ENCODE assay signal across 37 cellular contexts in genomic region chr4:73414936-73415271, GRCh38. TPM values are rescaled to one million over a fixed set of nuclear protein-coding genes. Genes with fewer than 3 reads are reported as not detected.
"Had no signal": no experiment of that assay in that cellular context is flagged by ENCODE, and none has a peak within 500 bp of the region (broad histone marks: within the 10 kb centered on the region; RNA-seq: fewer than 3 reads in every experiment).

No MANE protein-coding gene starts in this region.

- H3K27me3 ChIP-seq: adrenal gland, body of pancreas, cardiac muscle cell, colonic mucosa, esophagus squamous epithelium, gastroesophageal sphincter, hepatocyte had no signal

- H3K4me1 ChIP-seq: adrenal gland, colonic mucosa, esophagus squamous epithelium, gastroesophageal sphincter, heart right ventricle had no signal

- H3K36me3 ChIP-seq: adrenal gland, cardiac muscle cell, colonic mucosa, esophagus squamous epithelium, gastroesophageal sphincter, heart right ventricle, WERI-Rb-1 had no signal

- H3K27ac ChIP-seq: adrenal gland, body of pancreas, cardiac muscle cell, colonic mucosa, epithelial cell of prostate, esophagus squamous epithelium, gastroesophageal sphincter, heart right ventricle, hepatocyte, WERI-Rb-1 had no signal

- H3K27me3 Mint-ChIP-seq: activated B cell treated with CpG ODN at 0.5 μM for 24 hours; activated CD8-positive, alpha-beta T cell treated with anti-CD3 and anti-CD28 coated beads for 36 hours; activated naive CD8-positive, alpha-beta T cell; activated T-helper 17 cell treated with anti-CD3 and anti-CD28 coated beads, Interleukin-2, amount 50 U/mL, for 72 hours had no signal

- H3K4me3 Mint-ChIP-seq: activated B cell treated with CpG ODN at 0.5 μM for 24 hours; activated CD8-positive, alpha-beta T cell treated with anti-CD3 and anti-CD28 coated beads for 36 hours; activated naive CD8-positive, alpha-beta T cell; activated T-cell treated with anti-CD3 and anti-CD28 coated beads, Interleukin-2, amount 50 U/mL, for 4 hours; activated T-helper 17 cell treated with anti-CD3 and anti-CD28 coated beads, Interleukin-2, amount 50 U/mL, for 72 hours; T-helper 1 cell treated with Interleukin-12 subunit alpha and Interleukin-12 subunit beta and Interleukin-4 antibody, amounts not matched to agents 30 μg/mL and 1 μg/mL, for 36 hours had no signal

- ATAC-seq: activated CD4-positive, CD25-positive, alpha-beta regulatory T cell treated with anti-CD3 and anti-CD28 coated beads, Interleukin-2, amount 50 U/mL, for 24 hours; activated CD8-positive, alpha-beta T cell treated with anti-CD3 and anti-CD28 coated beads for 36 hours; activated T-cell treated with anti-CD3 and anti-CD28 coated beads, Interleukin-2, amount 50 U/mL, for 4 hours; activated T-helper 17 cell treated with anti-CD3 and anti-CD28 coated beads, Interleukin-2, amount 50 U/mL, for 72 hours; body of pancreas; gastroesophageal sphincter; heart right ventricle had no signal

- H3K36me3 Mint-ChIP-seq: activated naive CD8-positive, alpha-beta T cell had no signal

- DNase-seq: activated B cell treated with CpG ODN at 0.5 μM for 24 hours; activated CD4-positive, alpha-beta T cell treated with anti-CD3 and anti-CD28 coated beads for 48 hours; activated CD4-positive, alpha-beta T cell treated with anti-CD3 and anti-CD28 coated beads, Interleukin-2, amount 50 U/mL, for 1 hour; activated CD4-positive, alpha-beta T cell treated with anti-CD3 and anti-CD28 coated beads, Interleukin-2, amount 50 U/mL, for 48 hours; activated CD8-positive, alpha-beta memory T cell treated with anti-CD3 and anti-CD28 coated beads for 24 hours; activated CD8-positive, alpha-beta T cell treated with anti-CD3 and anti-CD28 coated beads for 36 hours; activated effector memory CD4-positive, alpha-beta T cell treated with Interleukin-2 at 50 U/mL for 16 hours; activated gamma-delta T cell treated with Interleukin-2 at 50 U/mL for 16 hours; activated naive CD4-positive, alpha-beta T cell treated with anti-CD3 and anti-CD28 coated beads, Interleukin-2, amount 50 U/mL, for 16 hours; activated naive CD4-positive, alpha-beta T cell treated with Interleukin-2 at 50 U/mL for 16 hours; activated T-cell treated with anti-CD3 and anti-CD28 coated beads, Interleukin-2, amount 50 U/mL, for 4 hours; adrenal gland; amygdala; aorta; body of pancreas; central memory CD4-positive, alpha-beta T cell; cerebellar nuclear complex; colonic mucosa; effector CD8-positive, alpha-beta T cell; esophagus squamous epithelium; foreskin melanocyte; heart right ventricle; T-helper 9 cell; WERI-Rb-1 had no signal

- H3K27ac Mint-ChIP-seq: activated B cell treated with CpG ODN at 0.5 μM for 24 hours; activated CD8-positive, alpha-beta T cell treated with anti-CD3 and anti-CD28 coated beads for 36 hours; activated naive CD8-positive, alpha-beta T cell; activated T-helper 17 cell treated with anti-CD3 and anti-CD28 coated beads, Interleukin-2, amount 50 U/mL, for 72 hours; T-helper 1 cell treated with Interleukin-12 subunit alpha and Interleukin-12 subunit beta and Interleukin-4 antibody, amounts not matched to agents 30 μg/mL and 1 μg/mL, for 36 hours had no signal

- H3K4me3 ChIP-seq: adrenal gland, body of pancreas, cardiac muscle cell, colonic mucosa, esophagus squamous epithelium, gastroesophageal sphincter, heart right ventricle, hepatocyte had no signal

- H3K4me1 Mint-ChIP-seq: activated B cell treated with CpG ODN at 0.5 μM for 24 hours; activated T-helper 17 cell treated with anti-CD3 and anti-CD28 coated beads, Interleukin-2, amount 50 U/mL, for 72 hours had no signal

- H3K9me3 Mint-ChIP-seq: activated B cell treated with CpG ODN at 0.5 μM for 24 hours; activated CD8-positive, alpha-beta T cell treated with anti-CD3 and anti-CD28 coated beads for 36 hours; activated T-cell treated with anti-CD3 and anti-CD28 coated beads, Interleukin-2, amount 50 U/mL, for 4 hours; activated T-helper 17 cell treated with anti-CD3 and anti-CD28 coated beads, Interleukin-2, amount 50 U/mL, for 72 hours; T-helper 1 cell treated with Interleukin-12 subunit alpha and Interleukin-12 subunit beta and Interleukin-4 antibody, amounts not matched to agents 30 μg/mL and 1 μg/mL, for 36 hours had no signal

- H3K9me3 ChIP-seq: adrenal gland, body of pancreas, colonic mucosa, esophagus squamous epithelium, gastroesophageal sphincter, heart right ventricle had no signal

RNA-seq across cellular contexts. Expression of gene ALB, which starts 10.8 kb away (rescaled TPM):
- total RNA-seq: activated B cell treated with CpG ODN at 0.5 μM for 24 hours; activated CD8-positive, alpha-beta T cell treated with anti-CD3 and anti-CD28 coated beads for 36 hours; activated T-helper 17 cell treated with anti-CD3 and anti-CD28 coated beads, Interleukin-2, amount 50 U/mL, for 72 hours; dermis microvascular lymphatic vessel endothelial cell; endothelial cell of umbilical vein; fibroblast of villous mesenchyme; glomerular endothelial cell; T-helper 2 cell treated with Interferon-gamma antibody and Interleukin-4, amounts not matched to agents 100 ng/mL and 5 ng/mL, for 36 hours had no signal
- polyA plus RNA-seq: endothelial cell of umbilical vein had no signal

RNA-seq across cellular contexts. Expression of gene AFP, which starts 21.1 kb away (rescaled TPM):
- total RNA-seq: activated B cell treated with CpG ODN at 0.5 μM for 24 hours; activated CD8-positive, alpha-beta T cell treated with anti-CD3 and anti-CD28 coated beads for 36 hours; activated T-helper 17 cell treated with anti-CD3 and anti-CD28 coated beads, Interleukin-2, amount 50 U/mL, for 72 hours; body of pancreas; dermis microvascular lymphatic vessel endothelial cell; endothelial cell of umbilical vein; esophagus squamous epithelium; fibroblast of villous mesenchyme; gastroesophageal sphincter; glomerular endothelial cell; heart right ventricle; T-helper 2 cell treated with Interferon-gamma antibody and Interleukin-4, amounts not matched to agents 100 ng/mL and 5 ng/mL, for 36 hours had no signal
- polyA plus RNA-seq: aorta, endothelial cell of umbilical vein, heart right ventricle had no signal
